In the genomic region with DNA sequence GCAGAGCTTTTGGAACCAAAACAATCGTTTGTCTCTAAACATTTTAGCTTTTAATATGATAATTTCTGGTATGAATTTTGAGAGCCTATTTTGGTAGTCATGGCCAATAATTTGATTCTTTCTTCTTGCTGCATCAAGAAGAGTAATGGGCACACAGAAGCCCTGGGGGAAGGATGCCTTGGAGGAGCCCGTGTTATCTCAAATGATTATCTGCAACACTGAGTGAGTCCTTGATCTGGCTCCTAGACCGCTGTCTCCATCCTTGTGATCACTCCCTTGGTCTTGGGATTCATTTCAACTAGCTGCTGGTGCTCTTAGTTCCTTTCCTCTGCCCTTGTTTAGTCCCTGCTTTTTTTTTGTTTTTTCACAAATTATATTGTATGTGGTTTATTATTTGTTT, we compare ENCODE assay signal across 30 cellular contexts.
"Had no signal": no experiment of that assay in that cellular context is flagged by ENCODE, and none has a peak within 500 bp of the region (broad histone marks: within the 10 kb centered on the region; RNA-seq: fewer than 3 reads in every experiment).

No MANE protein-coding gene starts in this region.

- DNase-seq: activated CD4-positive, alpha-beta T cell treated with anti-CD3 and anti-CD28 coated beads for 48 hours; activated CD4-positive, alpha-beta T cell treated with anti-CD3 and anti-CD28 coated beads, Interleukin-2, amount 50 U/mL, for 4 hours; activated CD8-positive, alpha-beta memory T cell treated with anti-CD3 and anti-CD28 coated beads, Interleukin-2, amount 50 U/mL, for 48 hours; activated CD8-positive, alpha-beta T cell treated with anti-CD3 and anti-CD28 coated beads, Interleukin-2, amount 10 ng/mL, durations not matched to agents 7 days and 5 days; activated effector memory CD4-positive, alpha-beta T cell treated with Interleukin-2 at 50 U/mL for 16 hours; activated naive CD4-positive, alpha-beta T cell; activated T-cell treated with anti-CD3 and anti-CD28 coated beads, Interleukin-2, amount 50 U/mL, for 24 hours; aorta; central memory CD4-positive, alpha-beta T cell; MG63; MV-4-11; NCI-H1092 treated with DMSO at 0.1 percent for 48 hours; NCI-H1417 treated with DMSO at 0.1 percent for 48 hours; NCI-H1694; NCI-H2029; NCI-H2107; NCI-H2171 treated with DMSO at 0.1 percent for 48 hours; NCI-H345; NCI-H510A; NK-92 treated with Interleukin-12 subunit alpha and Interleukin-12 subunit beta, amount 100 ng/mL, for 24 hours; Peyer's patch; Right ventricle myocardium superior; SW 1271 had no signal

- H3K27ac Mint-ChIP-seq: activated CD8-positive, alpha-beta T cell treated with anti-CD3 and anti-CD28 coated beads, Interleukin-2, amount 10 ng/mL, durations not matched to agents 7 days and 5 days; activated naive CD4-positive, alpha-beta T cell treated with anti-CD3 and anti-CD28 coated beads, Interleukin-2, amount 50 U/mL, for 24 hours; activated T-cell treated with anti-CD3 and anti-CD28 coated beads, Interleukin-2, amount 50 U/mL, for 24 hours; activated T-helper 1 cell treated with anti-CD3 and anti-CD28 coated beads, Interleukin-12 subunit alpha, Interleukin-12 subunit beta, Interleukin-2, Interleukin-4 antibody, amounts not matched to agents 30 ng/mL and 10 ng/mL and 1 ng/mL, durations not matched to agents 14 hours and 24 hours and 36 hours; T-helper 2 cell treated with Interferon-gamma antibody and Interleukin-4, amounts not matched to agents 5 μg/mL and 100 μg/mL, for 36 hours had no signal

- H3K4me1 ChIP-seq: breast epithelium, Peyer's patch had no signal

- H3K27me3 Mint-ChIP-seq: activated naive CD4-positive, alpha-beta T cell treated with anti-CD3 and anti-CD28 coated beads, Interleukin-2, amount 50 U/mL, for 24 hours; activated T-cell treated with anti-CD3 and anti-CD28 coated beads, Interleukin-2, amount 50 U/mL, for 24 hours had no signal

- ATAC-seq: activated CD4-positive, CD25-positive, alpha-beta regulatory T cell treated with anti-CD3 and anti-CD28 coated beads, Interleukin-2, amount 50 U/mL, for 24 hours; activated CD8-positive, alpha-beta T cell treated with anti-CD3 and anti-CD28 coated beads, Interleukin-2, amount 10 ng/mL, durations not matched to agents 7 days and 5 days had no signal

- H3K36me3 ChIP-seq: breast epithelium, MG63, Peyer's patch had no signal

- H3K4me1 Mint-ChIP-seq: activated naive CD4-positive, alpha-beta T cell treated with anti-CD3 and anti-CD28 coated beads, Interleukin-2, amount 50 U/mL, for 24 hours had no signal

- H3K9me3 ChIP-seq: breast epithelium, MG63, Peyer's patch had no signal

- H3K4me3 ChIP-seq: breast epithelium, MG63, Peyer's patch, SK-N-MC had no signal

- H3K27ac ChIP-seq: breast epithelium, Peyer's patch, RWPE1, SK-N-MC had no signal

- H3K9me3 Mint-ChIP-seq: activated naive CD4-positive, alpha-beta T cell treated with anti-CD3 and anti-CD28 coated beads, Interleukin-2, amount 50 U/mL, for 24 hours; activated T-cell treated with anti-CD3 and anti-CD28 coated beads, Interleukin-2, amount 50 U/mL, for 24 hours; activated T-helper 1 cell treated with anti-CD3 and anti-CD28 coated beads, Interleukin-12 subunit alpha, Interleukin-12 subunit beta, Interleukin-2, Interleukin-4 antibody, amounts not matched to agents 30 ng/mL and 10 ng/mL and 1 ng/mL, durations not matched to agents 14 hours and 24 hours and 36 hours; T-helper 2 cell treated with Interferon-gamma antibody and Interleukin-4, amounts not matched to agents 5 μg/mL and 100 μg/mL, for 36 hours had no signal

- H3K4me3 Mint-ChIP-seq: activated CD8-positive, alpha-beta T cell treated with anti-CD3 and anti-CD28 coated beads, Interleukin-2, amount 10 ng/mL, durations not matched to agents 7 days and 5 days; activated naive CD4-positive, alpha-beta T cell treated with anti-CD3 and anti-CD28 coated beads, Interleukin-2, amount 50 U/mL, for 24 hours; activated T-cell treated with anti-CD3 and anti-CD28 coated beads, Interleukin-2, amount 50 U/mL, for 24 hours; activated T-helper 1 cell treated with anti-CD3 and anti-CD28 coated beads, Interleukin-12 subunit alpha, Interleukin-12 subunit beta, Interleukin-2, Interleukin-4 antibody, amounts not matched to agents 30 ng/mL and 10 ng/mL and 1 ng/mL, durations not matched to agents 14 hours and 24 hours and 36 hours; T-helper 2 cell treated with Interferon-gamma antibody and Interleukin-4, amounts not matched to agents 5 μg/mL and 100 μg/mL, for 36 hours had no signal

- H3K27me3 ChIP-seq: breast epithelium, MG63, Peyer's patch had no signal
